8 cellular contexts compared by ENCODE assay signal in genomic region chr22:50473088-50473487, GRCh38. TPM values are rescaled to one million over a fixed set of nuclear protein-coding genes. Genes with fewer than 3 reads are reported as not detected.
A peak's percentile ranks its signal among the peaks of the same experiment; 100 is the strongest.
DNase-seq lines count a peak whose midpoint lies in the region; ATAC-seq and TF ChIP-seq lines count a peak whose summit lies in the region.

No MANE protein-coding gene starts in this region.

- H3K36me3 Mint-ChIP-seq in activated naive CD8-positive, alpha-beta T cell treated with anti-CD3 and anti-CD28 coated beads, Interleukin-2, amount 50 U/mL, for 24 hours (ENCODE audit: low read depth): peaks cover 3% of the 10 kb centered on the region

- DNase-seq in GM12864 (ENCODE audit: low read depth) (no peak), mucosa of descending colon (peak in 2 of 3 donors; percentile 33 to 58), cerebellar nuclear complex (lab: John Stamatoyannopoulos, UW) (no peak), mesenteric fat pad (ENCODE audit: low spot score) (no peak)
- DNase-seq in activated naive CD8-positive, alpha-beta T cell treated with anti-CD3 and anti-CD28 coated beads, Interleukin-2, amount 50 U/mL, for 24 hours: peak; percentile 52

- intact Hi-C loops in mucosa of descending colon (cut with DNase I, micrococcal nuclease): no loop called here

- H3F3A ChIP-seq in OCI-LY1 (ENCODE audit: insufficient read depth, low read length): no peaks in the 10 kb centered on the region

- H2AFZ ChIP-seq in OCI-LY1 (ENCODE audit: low read length): no peak overlapping the region

- H3K36me3 ChIP-seq in OCI-LY1 (ENCODE audit: insufficient read depth, low read length) (no peaks in the 10 kb centered on the region; the same call in 1 of the 2 replicates), mucosa of descending colon (ENCODE audit: low read depth) (no peaks in the 10 kb centered on the region)

- H3K27ac ChIP-seq in OCI-LY1 (ENCODE audit: low read depth, low read length, poor library complexity, severe bottlenecking): peak overlapping the region; percentile 98

- H3K9me3 Mint-ChIP-seq in activated naive CD8-positive, alpha-beta T cell treated with anti-CD3 and anti-CD28 coated beads, Interleukin-2, amount 50 U/mL, for 24 hours: no peaks in the 10 kb centered on the region

- H3K9me2 ChIP-seq in OCI-LY1 (ENCODE audit: low read depth, low read length): no peaks in the 10 kb centered on the region

- H3K4me2 ChIP-seq in OCI-LY1 (ENCODE audit: low read length): peak overlapping the region; percentile 86

- H3K4me1 ChIP-seq in OCI-LY1 (ENCODE audit: insufficient read depth, low read length, severe bottlenecking) (peaks cover 66% of the 10 kb centered on the region), mucosa of descending colon (ENCODE audit: low read depth) (peaks cover 56% of the 10 kb centered on the region)

- peaks cover 64% of the 10 kb centered on the region for H3K4me1 Mint-ChIP-seq in activated naive CD8-positive, alpha-beta T cell treated with anti-CD3 and anti-CD28 coated beads, Interleukin-2, amount 50 U/mL, for 24 hours

- TF ChIP-seq CTCF in GM12864 (IDR thresholded peaks at IDR 0.05; ENCODE audit: low read depth, low read length, missing control alignments): peak; percentile 71
- TF ChIP-seq CTCF in OCI-LY1 (IDR thresholded peaks at IDR 0.05; ENCODE audit: low read length): peak; percentile 86
- no peak for TF ChIP-seq CTCF in mucosa of descending colon (IDR thresholded peaks at IDR 0.05)

- H3K4me3 Mint-ChIP-seq in activated naive CD8-positive, alpha-beta T cell treated with anti-CD3 and anti-CD28 coated beads, Interleukin-2, amount 50 U/mL, for 24 hours: peak overlapping the region; percentile 94

- H3K27me3 ChIP-seq in OCI-LY1 (ENCODE audit: insufficient read depth, low read length): no peaks in the 10 kb centered on the region

- H3K9ac ChIP-seq in OCI-LY1 (ENCODE audit: low read length): peak overlapping the region; percentile 74; the same call in 1 of the 2 replicates

- peak overlapping the region; percentile 91 for H3K27ac Mint-ChIP-seq in activated naive CD8-positive, alpha-beta T cell treated with anti-CD3 and anti-CD28 coated beads, Interleukin-2, amount 50 U/mL, for 24 hours

- no peak overlapping the region for H3K4me3 ChIP-seq in GM12864 (ENCODE audit: low read depth, low read length)
- H3K4me3 ChIP-seq in OCI-LY1 (ENCODE audit: low read depth, low read length, poor library complexity, severe bottlenecking): peak overlapping the region; percentile 88
- H3K4me3 ChIP-seq in mucosa of descending colon: no peak overlapping the region

- ATAC-seq in activated naive CD8-positive, alpha-beta T cell treated with anti-CD3 and anti-CD28 coated beads, Interleukin-2, amount 50 U/mL, for 24 hours: peak; percentile 31
- ATAC-seq in mucosa of descending colon: no peak
- ATAC-seq in HG02840 (IDR thresholded peaks at IDR 0.05; ENCODE audit: low FRiP score, unreplicated experiment): no peak
- ATAC-seq in GM21528 (IDR thresholded peaks at IDR 0.05; ENCODE audit: low FRiP score, unreplicated experiment): no peak

- H3K9me3 ChIP-seq in OCI-LY1 (ENCODE audit: low read length) (no peaks in the 10 kb centered on the region), mucosa of descending colon (no peaks in the 10 kb centered on the region)

- H4K20me1 ChIP-seq in OCI-LY1 (ENCODE audit: insufficient read depth, low read length): no peaks in the 10 kb centered on the region

- H3K79me2 ChIP-seq in OCI-LY1 (ENCODE audit: insufficient read depth, low read length): peaks cover 26% of the 10 kb centered on the region

- H3K27me3 Mint-ChIP-seq in activated naive CD8-positive, alpha-beta T cell treated with anti-CD3 and anti-CD28 coated beads, Interleukin-2, amount 50 U/mL, for 24 hours: no peaks in the 10 kb centered on the region

RNA-seq across cellular contexts. Expression of gene SBF1, which starts 1.7 kb away (rescaled TPM):
- 10 to 100 TPM; 76.1 to 91.9 (median 84.3) TPM for total RNA-seq in mucosa of descending colon
- 74.3 TPM for total RNA-seq in mesenteric fat pad

RNA-seq across cellular contexts. Expression of gene ADM2, which starts 8.3 kb away (rescaled TPM):
- total RNA-seq in mucosa of descending colon: 1 to 10 TPM in 2 of 3 donors, under 1 TPM in 1; 0.95 to 3.9 (median 1.4) TPM
- total RNA-seq in mesenteric fat pad: 0.42 TPM

RNA-seq across cellular contexts. Expression of gene MIOX, which starts 13.6 kb away (rescaled TPM):
- not detected for total RNA-seq in mucosa of descending colon
- not detected for total RNA-seq in mesenteric fat pad

RNA-seq across cellular contexts. Expression of gene LMF2, which starts 34.4 kb away (rescaled TPM):
- 10 to 100 TPM; 57.8 to 66.4 (median 60.7) TPM for total RNA-seq in mucosa of descending colon
- total RNA-seq in mesenteric fat pad: 57.1 TPM

RNA-seq across cellular contexts. Expression of gene NCAPH2, which starts 34.9 kb away (rescaled TPM):
- total RNA-seq in mucosa of descending colon (10 to 100 TPM; 32.1 to 41.2 (median 34.0) TPM), mesenteric fat pad (25.0 TPM)

Comparison
In these comparisons a context has a peak if more than half of its experiments do, and no peak if none do; other contexts are left out.
1. DNase-seq: peak in activated naive CD8-positive, alpha-beta T cell treated with anti-CD3 and anti-CD28 coated beads, Interleukin-2, amount 50 U/mL, for 24 hours (single experiment) and mucosa of descending colon (2 of 3); none in GM12864 (single experiment), cerebellar nuclear complex (0 of 2) and mesenteric fat pad (single experiment).